ENCODE assay signal across 16 cellular contexts in the genomic region with DNA sequence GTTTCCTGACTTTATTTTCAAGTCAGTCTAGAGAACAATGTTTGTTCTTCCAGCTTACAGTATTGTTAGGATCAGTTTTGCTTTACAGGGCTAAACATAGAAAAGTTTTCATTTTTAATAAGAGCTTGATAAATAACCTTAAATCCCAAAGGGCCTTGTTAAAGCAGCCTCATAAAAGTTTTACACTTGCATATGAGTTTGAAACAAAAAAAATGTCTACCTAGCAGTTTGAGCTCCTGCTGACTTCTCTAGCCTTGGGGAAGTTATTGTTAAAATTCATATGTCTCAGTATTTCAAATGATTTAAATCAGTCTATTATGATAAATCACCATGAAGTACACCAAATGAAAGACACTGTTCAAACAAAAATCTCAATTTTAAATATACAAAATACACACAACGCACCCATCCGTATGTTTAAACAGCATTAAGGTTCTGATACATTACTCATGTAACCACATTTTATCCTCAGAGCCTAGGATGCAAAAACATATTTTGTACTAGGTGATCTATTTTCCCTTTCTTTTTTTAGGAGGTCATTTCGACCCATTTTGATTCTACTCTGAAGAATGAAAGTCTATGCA.
"Had no signal": no experiment of that assay in that cellular context is flagged by ENCODE, and none has a peak within 500 bp of the region (broad histone marks: within the 10 kb centered on the region; RNA-seq: fewer than 3 reads in every experiment).

No MANE protein-coding gene starts in this region.

- H3K9ac ChIP-seq: KMS-11 had no signal

- H3K27ac ChIP-seq: KMS-11, RWPE1 had no signal

- ATAC-seq: Panc1, SK-N-SH treated with all-trans-retinoic acid at 6 μM for 48 hours had no signal

- H3K4me2 ChIP-seq: KMS-11 had no signal

- DNase-seq: Kasumi-1, MM.1S, NCI-H1092 treated with DMSO at 0.1 percent for 48 hours, NCI-H1436, NCI-H187, NCI-H2029, NCI-H2107, NCI-H2227 treated with DMSO at 0.1 percent for 48 hours, NCI-H524, NCI-H526 treated with DMSO at 0.1 percent for 48 hours, NCI-H774, SHP77 had no signal
